9 cellular contexts compared by ENCODE assay signal in the genomic region with DNA sequence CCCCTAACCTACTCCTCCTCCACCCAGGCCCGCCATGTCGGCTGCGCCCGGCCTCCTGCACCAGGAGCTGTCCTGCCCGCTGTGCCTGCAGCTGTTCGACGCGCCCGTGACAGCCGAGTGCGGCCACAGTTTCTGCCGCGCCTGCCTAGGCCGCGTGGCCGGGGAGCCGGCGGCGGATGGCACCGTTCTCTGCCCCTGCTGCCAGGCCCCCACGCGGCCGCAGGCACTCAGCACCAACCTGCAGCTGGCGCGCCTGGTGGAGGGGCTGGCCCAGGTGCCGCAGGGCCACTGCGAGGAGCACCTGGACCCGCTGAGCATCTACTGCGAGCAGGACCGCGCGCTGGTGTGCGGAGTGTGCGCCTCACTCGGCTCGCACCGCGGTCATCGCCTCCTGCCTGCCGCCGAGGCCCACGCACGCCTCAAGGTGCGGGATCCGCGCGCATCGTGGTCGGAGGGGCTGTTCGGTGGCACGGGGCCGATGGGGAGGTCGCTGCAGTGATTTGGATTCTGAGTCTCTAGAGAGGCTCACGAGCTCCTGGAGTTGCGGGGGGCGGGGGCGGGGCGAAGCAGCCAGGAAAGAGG. TPM values are rescaled to one million over a fixed set of nuclear protein-coding genes. Genes with fewer than 3 reads are reported as not detected.
DNase-seq lines count a peak whose midpoint lies in the region; ATAC-seq, FAIRE-seq and TF ChIP-seq lines count a peak whose summit lies in the region.
"Had no signal": no experiment of that assay in that cellular context is flagged by ENCODE, and none has a peak within 500 bp of the region (broad histone marks: within the 10 kb centered on the region; RNA-seq: fewer than 3 reads in every experiment).

No MANE protein-coding gene starts in this region.

- H3K4me1 Mint-ChIP-seq in glutamatergic neuron (ENCODE audit: low read depth, unreplicated experiment) = peaks cover 3% of the 10 kb centered on the region

- peaks cover 29% of the 10 kb centered on the region for H3K27me3 Mint-ChIP-seq in glutamatergic neuron (ENCODE audit: unreplicated experiment)

- peaks cover 15% of the 10 kb centered on the region for H3K4me1 ChIP-seq in prostate gland (replicated peaks)

- H3K27ac Mint-ChIP-seq in glutamatergic neuron (ENCODE audit: unreplicated experiment) = no peak overlapping the region

- ATAC-seq in GM21515 (IDR thresholded peaks at IDR 0.05; ENCODE audit: unreplicated experiment) = no peak
- no peak for ATAC-seq in GM21526 (IDR thresholded peaks at IDR 0.05; ENCODE audit: low FRiP score, unreplicated experiment)

- in situ Hi-C loops in KBM-7 (cut with MboI; ENCODE audit: low pct_unique_long_range_greater_than_20kb, low sequenced_read_pairs) = no loop called here

- peak overlapping the region; percentile 88 for H3K4me3 Mint-ChIP-seq in glutamatergic neuron (ENCODE audit: unreplicated experiment)

- no peaks in the 10 kb centered on the region for H3K36me3 Mint-ChIP-seq in glutamatergic neuron (ENCODE audit: unreplicated experiment)

- intact Hi-C loops in prostate gland (cut with DNase I) = no loop called here

- H3K9me3 Mint-ChIP-seq in glutamatergic neuron (ENCODE audit: unreplicated experiment) = peaks cover 2% of the 10 kb centered on the region

- peak overlapping the region; percentile 55 for H3K4me3 ChIP-seq in WI38 (ENCODE audit: low read depth, low read length)
- H3K4me3 ChIP-seq in prostate gland = peak overlapping the region; percentile 28 to 39

- no peak for FAIRE-seq in D721Med (lab: Jason Lieb, UNC)

- 17% methylated on average over 50 of the region's 58 CpGs for WGBS in prostate gland

- no peak overlapping the region for H3K27ac ChIP-seq in prostate gland

- DNase-seq in D721Med (ENCODE audit: insufficient read length, low spot score) (peak; percentile 24), glutamatergic neuron (peak; percentile 41), prostate gland (ENCODE audit: low spot score) (no peak), occipital lobe (lab: John Stamatoyannopoulos, UW) (no peak), KBM-7 (no peak)

- TF ChIP-seq CTCF in D721Med (IDR thresholded peaks at IDR 0.05; ENCODE audit: insufficient read depth, missing control alignments) = no peak
- TF ChIP-seq CTCF in WI38 (IDR thresholded peaks at IDR 0.05; ENCODE audit: low read depth, low read length) = no peak
- no peak for TF ChIP-seq CTCF in glutamatergic neuron (IDR thresholded peaks at IDR 0.05; ENCODE audit: partially characterized antibody, unreplicated experiment)
- TF ChIP-seq CTCF in prostate gland (IDR thresholded peaks at IDR 0.05) = no peak

- H3K9me3 ChIP-seq in prostate gland = no peaks in the 10 kb centered on the region

- H3K36me3 ChIP-seq in prostate gland = no peaks in the 10 kb centered on the region

- no peaks in the 10 kb centered on the region for H3K27me3 ChIP-seq in prostate gland (replicated peaks; ENCODE audit: insufficient read depth)

- no peak for TF ChIP-seq POLR2A in prostate gland (IDR thresholded peaks at IDR 0.05)

RNA-seq across cellular contexts. Expression of gene TRIM72, which starts 0.9 kb away (rescaled TPM):
- total RNA-seq in glutamatergic neuron (ENCODE audit: unreplicated experiment) = 0.10 TPM
- 1 to 10 TPM in 1 of 2 donors, under 1 TPM in 1; 0.23 to 3.9 TPM for total RNA-seq in prostate gland
- 2.3 TPM for total RNA-seq in occipital lobe
- total RNA-seq: lung microvascular endothelial cell had no signal

RNA-seq across cellular contexts. Expression of gene PYDC1, which starts 2.1 kb away (rescaled TPM):
- total RNA-seq in glutamatergic neuron (ENCODE audit: unreplicated experiment) (not detected), prostate gland (not detected), occipital lobe (0.78 TPM)
- total RNA-seq: lung microvascular endothelial cell had no signal

RNA-seq across cellular contexts. Expression of gene PYCARD, which starts 12.2 kb away (rescaled TPM):
- 0.71 TPM for total RNA-seq in glutamatergic neuron (ENCODE audit: unreplicated experiment)
- total RNA-seq in prostate gland = 10 to 100 TPM; 27.2 to 51.6 TPM
- 6.6 TPM for total RNA-seq in occipital lobe

RNA-seq across cellular contexts. Expression of gene FUS, which starts 34.9 kb away (rescaled TPM):
- total RNA-seq in glutamatergic neuron (ENCODE audit: unreplicated experiment) (473 TPM), prostate gland (10 to 100 TPM; 48.6 to 87.5 TPM), occipital lobe (50.4 TPM)

RNA-seq across cellular contexts. Expression of gene ITGAM, which starts 45.0 kb away (rescaled TPM):
- total RNA-seq in glutamatergic neuron (ENCODE audit: unreplicated experiment) (not detected), prostate gland (1 to 10 TPM in 1 of 2 donors, under 1 TPM in 1; 0.36 to 5.1 TPM), occipital lobe (4.7 TPM)
- total RNA-seq: lung microvascular endothelial cell had no signal

Comparison
In these comparisons a context has a peak if more than half of its experiments do, and no peak if none do; other contexts are left out.
1. DNase-seq: peak in D721Med (single experiment) and glutamatergic neuron (single experiment); none in prostate gland (single experiment), occipital lobe (single experiment) and KBM-7 (single experiment).